Comparison of ENCODE assay signal across 1 cellular context in the genomic region with DNA sequence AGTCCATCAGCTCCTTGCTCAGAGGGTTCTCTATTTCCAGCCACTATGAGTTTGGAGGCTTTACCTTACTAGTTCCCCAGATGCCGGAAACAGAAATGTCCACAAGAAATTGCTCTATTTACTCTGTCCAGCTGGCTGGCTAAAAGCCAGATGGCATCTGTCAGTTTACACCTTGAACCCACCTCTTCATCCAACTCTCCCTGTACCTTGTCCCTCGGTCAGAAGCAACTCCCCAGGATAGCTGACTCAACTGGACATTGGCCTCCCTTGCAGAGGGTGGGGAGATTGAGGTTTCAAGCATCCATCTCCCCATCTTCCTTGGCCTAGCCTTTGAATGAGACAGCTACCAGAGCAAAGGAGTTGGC.
TF ChIP-seq lines count a peak whose summit lies in the region.

No MANE protein-coding gene starts in this region.

TF ChIP-seq in K562, 482 proteins besides CTCF, POLR2A, EP300 and RAD21 (continues in another document):
- no peak for TF ChIP-seq BRD4 (IDR thresholded peaks at IDR 0.05)
- no peak for TF ChIP-seq ZNF24 (IDR thresholded peaks at IDR 0.05)
- TF ChIP-seq, protein P1, sequence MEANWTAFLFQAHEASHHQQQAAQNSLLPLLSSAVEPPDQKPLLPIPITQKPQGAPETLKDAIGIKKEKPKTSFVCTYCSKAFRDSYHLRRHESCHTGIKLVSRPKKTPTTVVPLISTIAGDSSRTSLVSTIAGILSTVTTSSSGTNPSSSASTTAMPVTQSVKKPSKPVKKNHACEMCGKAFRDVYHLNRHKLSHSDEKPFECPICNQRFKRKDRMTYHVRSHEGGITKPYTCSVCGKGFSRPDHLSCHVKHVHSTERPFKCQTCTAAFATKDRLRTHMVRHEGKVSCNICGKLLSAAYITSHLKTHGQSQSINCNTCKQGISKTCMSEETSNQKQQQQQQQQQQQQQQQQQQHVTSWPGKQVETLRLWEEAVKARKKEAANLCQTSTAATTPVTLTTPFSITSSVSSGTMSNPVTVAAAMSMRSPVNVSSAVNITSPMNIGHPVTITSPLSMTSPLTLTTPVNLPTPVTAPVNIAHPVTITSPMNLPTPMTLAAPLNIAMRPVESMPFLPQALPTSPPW (CRISPR knock-in tag; IDR thresholded peaks at IDR 0.05): peak; percentile 4; the same call in 1 of the 2 replicates
- 0 out of 2 replicates have a peak, but pooled peaks have one; percentile 19 for TF ChIP-seq TFAP4 (CRISPR knock-in tag; IDR thresholded peaks at IDR 0.05; ENCODE audit: borderline replicate concordance)
- no peak for TF ChIP-seq ZHX1 (conservative IDR thresholded peaks at IDR 0.05; ENCODE audit: low read length)
- no peak for TF ChIP-seq LARP7 (IDR thresholded peaks at IDR 0.05)
- TF ChIP-seq RBM15 (IDR thresholded peaks at IDR 0.05; ENCODE audit: insufficient read depth, low read length): no peak
- no peak for TF ChIP-seq KDM5B (IDR thresholded peaks at IDR 0.05; ENCODE audit: insufficient replicate concordance, low read depth, low read length)
- TF ChIP-seq CHAMP1 (IDR thresholded peaks at IDR 0.05): no peak
- TF ChIP-seq STAG1 (CRISPR knock-in tag; IDR thresholded peaks at IDR 0.05; ENCODE audit: borderline replicate concordance): no peak
- TF ChIP-seq MXI1 (IDR thresholded peaks at IDR 0.05; ENCODE audit: low read depth, low read length): no peak
- TF ChIP-seq NR2F6 (CRISPR knock-in tag; IDR thresholded peaks at IDR 0.05): no peak
- TF ChIP-seq, protein P2, sequence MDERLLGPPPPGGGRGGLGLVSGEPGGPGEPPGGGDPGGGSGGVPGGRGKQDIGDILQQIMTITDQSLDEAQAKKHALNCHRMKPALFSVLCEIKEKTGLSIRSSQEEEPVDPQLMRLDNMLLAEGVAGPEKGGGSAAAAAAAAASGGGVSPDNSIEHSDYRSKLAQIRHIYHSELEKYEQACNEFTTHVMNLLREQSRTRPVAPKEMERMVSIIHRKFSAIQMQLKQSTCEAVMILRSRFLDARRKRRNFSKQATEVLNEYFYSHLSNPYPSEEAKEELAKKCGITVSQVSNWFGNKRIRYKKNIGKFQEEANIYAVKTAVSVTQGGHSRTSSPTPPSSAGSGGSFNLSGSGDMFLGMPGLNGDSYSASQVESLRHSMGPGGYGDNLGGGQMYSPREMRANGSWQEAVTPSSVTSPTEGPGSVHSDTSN (CRISPR knock-in tag; IDR thresholded peaks at IDR 0.05; ENCODE audit: low read depth): no peak
- TF ChIP-seq, protein P2 (tag; conservative IDR thresholded peaks at IDR 0.05; ENCODE audit: low read depth): no peak
- peak in 1 of 2 experiments; percentile 70; a peak in 2 of 4 replicates for TF ChIP-seq FOXA3 (CRISPR knock-in tag; conservative IDR thresholded peaks at IDR 0.05 in 1 of 2, IDR thresholded peaks at IDR 0.05 in 1 of 2)
- TF ChIP-seq ELF1 (tag; IDR thresholded peaks at IDR 0.05): no peak
- TF ChIP-seq ZNF197 (CRISPR knock-in tag; IDR thresholded peaks at IDR 0.05; ENCODE audit: low read depth): no peak
- TF ChIP-seq, protein P3, sequence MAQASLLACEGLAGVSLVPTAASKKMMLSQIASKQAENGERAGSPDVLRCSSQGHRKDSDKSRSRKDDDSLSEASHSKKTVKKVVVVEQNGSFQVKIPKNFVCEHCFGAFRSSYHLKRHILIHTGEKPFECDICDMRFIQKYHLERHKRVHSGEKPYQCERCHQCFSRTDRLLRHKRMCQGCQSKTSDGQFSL (CRISPR knock-in tag; IDR thresholded peaks at IDR 0.05): no peak
- TF ChIP-seq, protein P3 (tag; IDR thresholded peaks at IDR 0.05): no peak
- no peak for TF ChIP-seq HDAC8 (tag; IDR thresholded peaks at IDR 0.05)
- TF ChIP-seq RCOR1 (IDR thresholded peaks at IDR 0.05; ENCODE audit: borderline replicate concordance in 1 of 2, low read depth in 2 of 2, low read length in 2 of 2): no peak
- no peak for TF ChIP-seq NCOA1 (IDR thresholded peaks at IDR 0.05; ENCODE audit: low read depth)
- no peak for TF ChIP-seq GTF2A2 (tag; IDR thresholded peaks at IDR 0.05)
- no peak for TF ChIP-seq MEF2A (IDR thresholded peaks at IDR 0.05; ENCODE audit: control insufficient read depth, low read depth, low read length)
- no peak for TF ChIP-seq MECOM (CRISPR knock-in tag; IDR thresholded peaks at IDR 0.05)
- TF ChIP-seq KLF16 (IDR thresholded peaks at IDR 0.05): no peak
- TF ChIP-seq CLOCK (CRISPR knock-in tag; IDR thresholded peaks at IDR 0.05; ENCODE audit: borderline replicate concordance): no peak
- TF ChIP-seq, protein P4, sequence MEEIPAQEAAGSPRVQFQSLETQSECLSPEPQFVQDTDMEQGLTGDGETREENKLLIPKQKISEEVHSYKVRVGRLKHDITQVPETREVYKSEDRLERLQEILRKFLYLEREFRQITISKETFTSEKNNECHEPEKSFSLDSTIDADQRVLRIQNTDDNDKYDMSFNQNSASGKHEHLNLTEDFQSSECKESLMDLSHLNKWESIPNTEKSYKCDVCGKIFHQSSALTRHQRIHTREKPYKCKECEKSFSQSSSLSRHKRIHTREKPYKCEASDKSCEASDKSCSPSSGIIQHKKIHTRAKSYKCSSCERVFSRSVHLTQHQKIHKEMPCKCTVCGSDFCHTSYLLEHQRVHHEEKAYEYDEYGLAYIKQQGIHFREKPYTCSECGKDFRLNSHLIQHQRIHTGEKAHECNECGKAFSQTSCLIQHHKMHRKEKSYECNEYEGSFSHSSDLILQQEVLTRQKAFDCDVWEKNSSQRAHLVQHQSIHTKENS (CRISPR knock-in tag; IDR thresholded peaks at IDR 0.05): no peak
- no peak for TF ChIP-seq REST (CRISPR knock-in tag; IDR thresholded peaks at IDR 0.05; ENCODE audit: low read depth)
- TF ChIP-seq TRIM24 (IDR thresholded peaks at IDR 0.05): 0 out of 4 replicates have a peak, but pooled peaks of 1 of the 2 experiments have one; percentile 4
- no peak for TF ChIP-seq DMBX1 (CRISPR knock-in tag; IDR thresholded peaks at IDR 0.05; ENCODE audit: borderline replicate concordance)
